In genomic region chr13:87675851-87676250, GRCh38 we compare ENCODE assay signal across 20 cellular contexts.
"Had no signal": no experiment of that assay in that cellular context is flagged by ENCODE, and none has a peak within 500 bp of the region (broad histone marks: within the 10 kb centered on the region; RNA-seq: fewer than 3 reads in every experiment).

No MANE protein-coding gene starts in this region.

- H3K27ac ChIP-seq: left lung, neutrophil, parathyroid adenoma, right lobe of liver, stomach, vagina had no signal

- H3K4me1 ChIP-seq: parathyroid adenoma had no signal

- H3K27me3 ChIP-seq: thyroid gland, vagina had no signal

- H3K9me3 ChIP-seq: left lung, mucosa of descending colon, neutrophil, right lobe of liver, thyroid gland, vagina had no signal

- H3K36me3 ChIP-seq: left lung, neutrophil, right lobe of liver, stomach, thyroid gland, vagina had no signal

- ATAC-seq: left cardiac atrium; left lung; mucosa of descending colon; natural killer cell treated with Interleukin-12 subunit alpha and Interleukin-12 subunit beta and Interleukin-15 and Interleukin-18, amount 100 ng/mL, for 72 hours had no signal

- H2AFZ ChIP-seq: parathyroid adenoma had no signal

- H3K4me3 ChIP-seq: left lung, mucosa of descending colon, right lobe of liver, stomach, thyroid gland, vagina had no signal

- H3K9ac ChIP-seq: parathyroid adenoma had no signal

- DNase-seq: dorsolateral prefrontal cortex; effector CD4-positive, alpha-beta T cell; hypothalamus; left cardiac atrium; mesenchymal stem cell; naive B cell; right lobe of liver; small intestine; stimulated activated CD4-positive, alpha-beta T cell treated with anti-CD3 and anti-CD28 coated beads, Interleukin-15, amount 100 ng/mL, for 24 hours; stimulated activated CD4-positive, alpha-beta T cell treated with anti-CD3 and anti-CD28 coated beads, Interleukin-2, amount 100 ng/mL, for 48 hours; stimulated activated naive CD4-positive, alpha-beta T cell; stomach; thyroid gland; trophoblast cell had no signal

- H3K79me2 ChIP-seq: parathyroid adenoma had no signal
